Comparison of ENCODE assay signal across 11 cellular contexts in genomic region chr22:17964647-17965046, GRCh38.
DNase-seq lines count a peak whose midpoint lies in the region; ATAC-seq and FAIRE-seq lines count a peak whose summit lies in the region.
"Had no signal": no experiment of that assay in that cellular context is flagged by ENCODE, and none has a peak within 500 bp of the region (broad histone marks: within the 10 kb centered on the region; RNA-seq: fewer than 3 reads in every experiment).

No MANE protein-coding gene starts in this region.

- peaks cover 57% of the 10 kb centered on the region for H3K4me1 Mint-ChIP-seq in memory B cell

- H3K4me3 Mint-ChIP-seq in memory B cell, result peak overlapping the region; percentile 62
- H3K4me3 Mint-ChIP-seq: activated CD8-positive, alpha-beta T cell treated with anti-CD3 and anti-CD28 coated beads for 36 hours had no signal

- peak overlapping the region; percentile 87 for H3K27ac Mint-ChIP-seq in memory B cell
- H3K27ac Mint-ChIP-seq: activated CD8-positive, alpha-beta T cell treated with anti-CD3 and anti-CD28 coated beads for 36 hours had no signal

- no peaks in the 10 kb centered on the region for H3K27me3 Mint-ChIP-seq in memory B cell
- H3K27me3 Mint-ChIP-seq: activated CD8-positive, alpha-beta T cell treated with anti-CD3 and anti-CD28 coated beads for 36 hours had no signal

- H3K9me3 Mint-ChIP-seq in memory B cell, result no peaks in the 10 kb centered on the region
- H3K9me3 Mint-ChIP-seq: activated CD8-positive, alpha-beta T cell treated with anti-CD3 and anti-CD28 coated beads for 36 hours had no signal

- DNase-seq in GM18507 (ENCODE audit: extremely low spot score, insufficient read length, low read depth), result peak; percentile 40
- peak; percentile 41 to 43 for DNase-seq in memory B cell (ENCODE audit: low spot score in 2 of 2)
- DNase-seq in NCI-H82 (lab: John Stamatoyannopoulos, UW), result no peak
- no peak for DNase-seq in D341Med (ENCODE audit: low spot score)
- DNase-seq in 8988T, result no peak
- no peak for DNase-seq in NCI-H187 treated with DMSO at 0.1 percent for 48 hours (lab: John Stamatoyannopoulos, UW)
- DNase-seq: activated CD8-positive, alpha-beta T cell treated with anti-CD3 and anti-CD28 coated beads for 36 hours; hippocampal formation had no signal

- peak; percentile 75 for FAIRE-seq in GM18507 (lab: Jason Lieb, UNC)
- FAIRE-seq: bronchial epithelial cell had no signal

- H3K36me3 Mint-ChIP-seq in memory B cell, result peaks cover 14% of the 10 kb centered on the region

- ATAC-seq in GM21619 (IDR thresholded peaks at IDR 0.05; ENCODE audit: unreplicated experiment) (peak; percentile 73), HG03439 (IDR thresholded peaks at IDR 0.05; ENCODE audit: unreplicated experiment) (peak; percentile 62), memory B cell (ENCODE audit: low read depth) (peak; percentile 95)
- ATAC-seq: activated CD8-positive, alpha-beta T cell treated with anti-CD3 and anti-CD28 coated beads for 36 hours had no signal

Comparison
In these comparisons a context has a peak if more than half of its experiments do, and no peak if none do; other contexts are left out.
1. DNase-seq: peak in GM18507 (single experiment) and memory B cell (2 of 2); none in NCI-H82 (single experiment), D341Med (single experiment), 8988T (single experiment) and NCI-H187 treated with DMSO at 0.1 percent for 48 hours (single experiment).
2. Peak in every context shown above with its lines, with median percentiles within 50 percentile points of each other: ATAC-seq.